ENCODE assay signal across 1 cellular context in genomic region chr11:62889484-62890437, GRCh38.
TF ChIP-seq lines count a peak whose summit lies in the region.

No MANE protein-coding gene starts in this region.

TF ChIP-seq in K562, 482 proteins besides CTCF, POLR2A, EP300 and RAD21 (continued from another document and continues in another):
- TF ChIP-seq ARID4B (CRISPR knock-in tag; IDR thresholded peaks at IDR 0.05): no peak
- TF ChIP-seq CBFA2T2 (conservative IDR thresholded peaks at IDR 0.05): peak; percentile 80
- no peak for TF ChIP-seq PHF8 (IDR thresholded peaks at IDR 0.05; ENCODE audit: borderline replicate concordance, low read length)
- no peak; the same call in 1 of the 2 replicates for TF ChIP-seq ETS1 (conservative IDR thresholded peaks at IDR 0.05; ENCODE audit: control insufficient read depth, low read depth, low read length)
- TF ChIP-seq ZNF280B (CRISPR knock-in tag; IDR thresholded peaks at IDR 0.05): peak; percentile 9; the same call in 1 of the 2 replicates
- TF ChIP-seq ZNF232 (CRISPR knock-in tag; IDR thresholded peaks at IDR 0.05): no peak
- no peak for TF ChIP-seq DMBX1 (CRISPR knock-in tag; IDR thresholded peaks at IDR 0.05; ENCODE audit: borderline replicate concordance)
- TF ChIP-seq DLX4 (CRISPR knock-in tag; IDR thresholded peaks at IDR 0.05): peak; percentile 75; the same call in 1 of the 2 replicates
- peak in 1 of 2 experiments; percentile 66; a peak in 2 of 4 replicates for TF ChIP-seq HDAC1 (IDR thresholded peaks at IDR 0.05)
- no peak for TF ChIP-seq GABPA (tag; conservative IDR thresholded peaks at IDR 0.05; ENCODE audit: low read depth)
- TF ChIP-seq ZNF77 (CRISPR knock-in tag; IDR thresholded peaks at IDR 0.05): peak; percentile 41; the same call in 1 of the 2 replicates
- no peak for TF ChIP-seq NR3C1 (CRISPR knock-in tag; IDR thresholded peaks at IDR 0.05)
- TF ChIP-seq SMARCA4 (IDR thresholded peaks at IDR 0.05): peak; percentile 64
- no peak for TF ChIP-seq TSHZ1 (CRISPR knock-in tag; IDR thresholded peaks at IDR 0.05)
- peak; percentile 77 for TF ChIP-seq ATF4 (CRISPR knock-in tag; IDR thresholded peaks at IDR 0.05)
- no peak for TF ChIP-seq ZNF143 (CRISPR knock-in tag; IDR thresholded peaks at IDR 0.05)
- TF ChIP-seq FOXJ3 (CRISPR knock-in tag; IDR thresholded peaks at IDR 0.05): no peak
- TF ChIP-seq KAT7 (CRISPR knock-in tag; IDR thresholded peaks at IDR 0.05; ENCODE audit: borderline replicate concordance): peak; percentile 82; the same call in 1 of the 2 replicates
- TF ChIP-seq MEF2A (IDR thresholded peaks at IDR 0.05; ENCODE audit: control insufficient read depth, low read depth, low read length): no peak
- TF ChIP-seq ZBTB12 (CRISPR knock-in tag; IDR thresholded peaks at IDR 0.05): no peak
- no peak for TF ChIP-seq HDAC8 (tag; IDR thresholded peaks at IDR 0.05)
- no peak for TF ChIP-seq MITF (IDR thresholded peaks at IDR 0.05)
- TF ChIP-seq HDAC3 (IDR thresholded peaks at IDR 0.05; ENCODE audit: borderline replicate concordance, partially characterized antibody): peak; percentile 48
- TF ChIP-seq ATF1 (CRISPR knock-in tag; IDR thresholded peaks at IDR 0.05): no peak
- TF ChIP-seq ATF1 (tag; IDR thresholded peaks at IDR 0.05): no peak
- peak; percentile 86 for TF ChIP-seq PHB (CRISPR knock-in tag; IDR thresholded peaks at IDR 0.05)
- no peak for TF ChIP-seq RBM15 (IDR thresholded peaks at IDR 0.05; ENCODE audit: insufficient read depth, low read length)
- TF ChIP-seq TARDBP (IDR thresholded peaks at IDR 0.05): no peak; the same call in 1 of the 2 replicates
- no peak for TF ChIP-seq ELF1 (tag; IDR thresholded peaks at IDR 0.05)
- peak; percentile 62 for TF ChIP-seq HDAC2 (IDR thresholded peaks at IDR 0.05)
- no peak for TF ChIP-seq U2AF1 (optimal IDR thresholded peaks at IDR 0.05; ENCODE audit: low read depth, low read length)
- TF ChIP-seq ZSCAN29 (IDR thresholded peaks at IDR 0.05): no peak
- peak; percentile 96 for TF ChIP-seq ELF4 (CRISPR knock-in tag; IDR thresholded peaks at IDR 0.05)
- TF ChIP-seq CCNT2 (IDR thresholded peaks at IDR 0.05; ENCODE audit: borderline replicate concordance, extremely low read depth, insufficient read length, low read depth, low read length): peak; percentile 72
- TF ChIP-seq ZNF507 (tag; conservative IDR thresholded peaks at IDR 0.05): no peak
- TF ChIP-seq NR2C2 (CRISPR knock-in tag; IDR thresholded peaks at IDR 0.05): no peak
- peak; percentile 87 for TF ChIP-seq NR2C2 (tag; IDR thresholded peaks at IDR 0.05)
- TF ChIP-seq PHB2 (IDR thresholded peaks at IDR 0.05; ENCODE audit: low read depth): no peak
- TF ChIP-seq RFX7 (CRISPR knock-in tag; IDR thresholded peaks at IDR 0.05): no peak; the same call in 1 of the 2 replicates
- no peak for TF ChIP-seq CBFB (CRISPR knock-in tag; IDR thresholded peaks at IDR 0.05)
- TF ChIP-seq NFE2L1 (tag; IDR thresholded peaks at IDR 0.05; ENCODE audit: borderline replicate concordance, low read depth): no peak
- TF ChIP-seq FOXO4 (CRISPR knock-in tag; IDR thresholded peaks at IDR 0.05): peak; percentile 78; the same call in 1 of the 2 replicates
- TF ChIP-seq HSF4 (CRISPR knock-in tag; IDR thresholded peaks at IDR 0.05; ENCODE audit: borderline replicate concordance): no peak
- TF ChIP-seq CSDE1 (IDR thresholded peaks at IDR 0.05): no peak
- TF ChIP-seq MTA3 (IDR thresholded peaks at IDR 0.05; ENCODE audit: borderline replicate concordance): peak; percentile 68; the same call in 1 of the 2 replicates
- no peak for TF ChIP-seq TAF15 (IDR thresholded peaks at IDR 0.05; ENCODE audit: low read depth, low read length)
- no peak for TF ChIP-seq E2F3 (CRISPR knock-in tag; IDR thresholded peaks at IDR 0.05)
- no peak for TF ChIP-seq RAD51 (IDR thresholded peaks at IDR 0.05; ENCODE audit: borderline replicate concordance, low read depth)
- no peak for TF ChIP-seq MNT (conservative IDR thresholded peaks at IDR 0.05)
- no peak for TF ChIP-seq TAF9B (IDR thresholded peaks at IDR 0.05; ENCODE audit: partially characterized antibody)
- TF ChIP-seq MEIS2 (IDR thresholded peaks at IDR 0.05; ENCODE audit: partially characterized antibody): peak; percentile 99
- no peak for TF ChIP-seq MXD1 (CRISPR knock-in tag; IDR thresholded peaks at IDR 0.05; ENCODE audit: borderline replicate concordance, poor library complexity, severe bottlenecking)
